ENCODE assay signal across 18 cellular contexts in genomic region chr5:152608514-152608913, GRCh38.
DNase-seq lines count a peak whose midpoint lies in the region; ATAC-seq and TF ChIP-seq lines count a peak whose summit lies in the region.
"Had no signal": no experiment of that assay in that cellular context is flagged by ENCODE, and none has a peak within 500 bp of the region (broad histone marks: within the 10 kb centered on the region; RNA-seq: fewer than 3 reads in every experiment).

No MANE protein-coding gene starts in this region.

- TF ChIP-seq EP300 in gastroesophageal sphincter (IDR thresholded peaks at IDR 0.05) = no peak
- TF ChIP-seq EP300 in SK-N-SH (IDR thresholded peaks at IDR 0.05; ENCODE audit: borderline replicate concordance in 1 of 2, low read depth in 1 of 2, low read length in 1 of 2) = no peak

- no peak overlapping the region for H3K27ac ChIP-seq in gastroesophageal sphincter
- no peak overlapping the region for H3K27ac ChIP-seq in SK-N-SH (ENCODE audit: low read depth in 2 of 2, low read length in 1 of 2)
- H3K27ac ChIP-seq: BLaER1 treated with 17β-estradiol and CSF1 and Interleukin-3, amounts not matched to agents 10 nM and 100 nM had no signal

- H3K4me3 ChIP-seq in gastroesophageal sphincter (no peak overlapping the region), SK-N-SH (ENCODE audit: low read depth in 2 of 2, low read length in 1 of 2) (no peak overlapping the region)
- H3K4me3 ChIP-seq: BLaER1 treated with 17β-estradiol and CSF1 and Interleukin-3, amounts not matched to agents 10 nM and 100 nM; GM12878 had no signal

- peaks cover 3% of the 10 kb centered on the region for H3K9me3 Mint-ChIP-seq in neural crest cell
- H3K9me3 Mint-ChIP-seq in activated naive CD8-positive, alpha-beta T cell treated with anti-CD3 and anti-CD28 coated beads, Interleukin-2, amount 50 U/mL, for 24 hours = no peaks in the 10 kb centered on the region
- H3K9me3 Mint-ChIP-seq: CD8-positive, alpha-beta T cell had no signal

- POLR2A ChIA-PET in SK-N-SH (lab: Yijun Ruan, JAX) = no interaction called here

- no peak for TF ChIP-seq CTCF in gastroesophageal sphincter (IDR thresholded peaks at IDR 0.05)
- TF ChIP-seq CTCF in neural crest cell (conservative IDR thresholded peaks at IDR 0.05) = no peak
- no peak for TF ChIP-seq CTCF in SK-N-SH (IDR thresholded peaks at IDR 0.05)

- no peak overlapping the region for H3K4me3 Mint-ChIP-seq in neural crest cell
- no peak overlapping the region for H3K4me3 Mint-ChIP-seq in activated naive CD8-positive, alpha-beta T cell treated with anti-CD3 and anti-CD28 coated beads, Interleukin-2, amount 50 U/mL, for 24 hours
- H3K4me3 Mint-ChIP-seq: B cell; CD8-positive, alpha-beta T cell had no signal

- H2AFZ ChIP-seq in SK-N-SH (ENCODE audit: low read depth) = no peak overlapping the region

- TF ChIP-seq RAD21 in SK-N-SH (IDR thresholded peaks at IDR 0.05; ENCODE audit: low read length) = no peak

- H3K27me3 Mint-ChIP-seq in neural crest cell (ENCODE audit: low read depth) = no peaks in the 10 kb centered on the region
- H3K27me3 Mint-ChIP-seq in activated naive CD8-positive, alpha-beta T cell treated with anti-CD3 and anti-CD28 coated beads, Interleukin-2, amount 50 U/mL, for 24 hours = no peaks in the 10 kb centered on the region
- H3K27me3 Mint-ChIP-seq: B cell had no signal

- H3K4me2 ChIP-seq in SK-N-SH = no peak overlapping the region
- H3K4me2 ChIP-seq: BLaER1 treated with 17β-estradiol and CSF1 and Interleukin-3, amounts not matched to agents 10 nM and 100 nM had no signal

- H3K9me2 ChIP-seq in SK-N-SH = no peaks in the 10 kb centered on the region

- intact Hi-C loops in Right ventricle myocardium superior (cut with DNase I) (no loop called here), cardiac septum (cut with DNase I) (no loop called here)

- H3K4me1 ChIP-seq in gastroesophageal sphincter (no peaks in the 10 kb centered on the region), SK-N-SH (ENCODE audit: control insufficient read depth in 1 of 2, insufficient read depth in 2 of 2, low read depth in 1 of 2, low read length in 1 of 2) (no peaks in the 10 kb centered on the region)
- H3K4me1 ChIP-seq: BLaER1 treated with 17β-estradiol and CSF1 and Interleukin-3, amounts not matched to agents 10 nM and 100 nM had no signal

- no peak overlapping the region for H3K9ac ChIP-seq in SK-N-SH
- H3K9ac ChIP-seq: BLaER1 treated with 17β-estradiol and CSF1 and Interleukin-3, amounts not matched to agents 10 nM and 100 nM had no signal

- H3K27ac Mint-ChIP-seq in neural crest cell (ENCODE audit: unreplicated experiment) = peak overlapping the region; percentile 37
- H3K27ac Mint-ChIP-seq in activated naive CD8-positive, alpha-beta T cell treated with anti-CD3 and anti-CD28 coated beads, Interleukin-2, amount 50 U/mL, for 24 hours = no peak overlapping the region
- H3K27ac Mint-ChIP-seq: B cell; CD8-positive, alpha-beta T cell had no signal

- no peaks in the 10 kb centered on the region for H4K20me1 ChIP-seq in SK-N-SH (ENCODE audit: insufficient read depth)
- H4K20me1 ChIP-seq: BLaER1 treated with 17β-estradiol and CSF1 and Interleukin-3, amounts not matched to agents 10 nM and 100 nM had no signal

- no peak for TF ChIP-seq POLR2A in gastroesophageal sphincter (IDR thresholded peaks at IDR 0.05)

- H3F3A ChIP-seq in SK-N-SH (replicated peaks; ENCODE audit: insufficient read depth) = no peaks in the 10 kb centered on the region

- H3K79me2 ChIP-seq in SK-N-SH (ENCODE audit: insufficient read depth) = no peaks in the 10 kb centered on the region

- DNase-seq in Right ventricle myocardium superior = no peak
- DNase-seq in cardiac septum (ENCODE audit: low spot score) = no peak
- DNase-seq in NCI-H446 treated with DMSO at 0.1 percent for 48 hours (lab: John Stamatoyannopoulos, UW) = peak; percentile 20
- no peak for DNase-seq in neural crest cell (ENCODE audit: low read depth, low spot score)
- no peak for DNase-seq in ureter (ENCODE audit: low spot score)
- no peak for DNase-seq in SK-N-SH
- no peak for DNase-seq in activated naive CD8-positive, alpha-beta T cell treated with anti-CD3 and anti-CD28 coated beads, Interleukin-2, amount 50 U/mL, for 24 hours
- DNase-seq: 8988T; Calu3; CD8-positive, alpha-beta T cell; DMS79 treated with DMSO at 0.1 percent for 48 hours; GOT3; H7 had no signal

- 31 to 55% methylated on average over 3 to 4 of the region's 4 CpGs for WGBS in gastroesophageal sphincter (ENCODE audit: low coverage in 1 of 2), 2 donors
- 13% methylated on average over 4 of the region's 4 CpGs for WGBS in SK-N-SH (ENCODE audit: low lambda C conversion rate)

- H3K27me3 ChIP-seq in gastroesophageal sphincter (no peaks in the 10 kb centered on the region), SK-N-SH (ENCODE audit: insufficient read depth) (no peaks in the 10 kb centered on the region)
- H3K27me3 ChIP-seq: BLaER1 treated with 17β-estradiol and CSF1 and Interleukin-3, amounts not matched to agents 10 nM and 100 nM had no signal

- ATAC-seq in Right ventricle myocardium superior (ENCODE audit: poor library complexity) (peak; percentile 69), gastroesophageal sphincter (peak; percentile 63)
- ATAC-seq in activated naive CD8-positive, alpha-beta T cell treated with anti-CD3 and anti-CD28 coated beads, Interleukin-2, amount 50 U/mL, for 24 hours = no peak
- ATAC-seq: CD8-positive, alpha-beta T cell; GM12878; HepG2 had no signal

- H3K36me3 Mint-ChIP-seq in neural crest cell (ENCODE audit: low read depth) = no peaks in the 10 kb centered on the region
- H3K36me3 Mint-ChIP-seq in activated naive CD8-positive, alpha-beta T cell treated with anti-CD3 and anti-CD28 coated beads, Interleukin-2, amount 50 U/mL, for 24 hours (ENCODE audit: low read depth) = no peaks in the 10 kb centered on the region
- H3K36me3 Mint-ChIP-seq: CD8-positive, alpha-beta T cell had no signal

- H3K36me3 ChIP-seq in gastroesophageal sphincter (no peaks in the 10 kb centered on the region), SK-N-SH (replicated peaks in 1 of 2; ENCODE audit: control insufficient read depth in 1 of 2, insufficient read depth in 2 of 2, low read length in 1 of 2) (no peaks in the 10 kb centered on the region)
- H3K36me3 ChIP-seq: BLaER1 treated with 17β-estradiol and CSF1 and Interleukin-3, amounts not matched to agents 10 nM and 100 nM had no signal

- H3K9me3 ChIP-seq in gastroesophageal sphincter = no peaks in the 10 kb centered on the region
- H3K9me3 ChIP-seq in SK-N-SH = no peaks in the 10 kb centered on the region
- H3K9me3 ChIP-seq: BLaER1 treated with 17β-estradiol and CSF1 and Interleukin-3, amounts not matched to agents 10 nM and 100 nM had no signal

- peaks cover 20% of the 10 kb centered on the region for H3K4me1 Mint-ChIP-seq in neural crest cell
- H3K4me1 Mint-ChIP-seq in activated naive CD8-positive, alpha-beta T cell treated with anti-CD3 and anti-CD28 coated beads, Interleukin-2, amount 50 U/mL, for 24 hours = no peaks in the 10 kb centered on the region
- H3K4me1 Mint-ChIP-seq: B cell had no signal

- CTCF ChIA-PET in SK-N-SH (lab: Yijun Ruan, JAX) = no interaction called here

TF ChIP-seq in SK-N-SH, 30 proteins besides CTCF, POLR2A, EP300 and RAD21 (continues in another document):
- TF ChIP-seq REST (IDR thresholded peaks at IDR 0.05; ENCODE audit: low read depth, low read length) (no peak), ZBTB33 (IDR thresholded peaks at IDR 0.05; ENCODE audit: borderline replicate concordance, low read depth) (no peak), MAX (IDR thresholded peaks at IDR 0.05; ENCODE audit: low read depth) (no peak), SIN3A (IDR thresholded peaks at IDR 0.05; ENCODE audit: borderline replicate concordance, low read depth, low read length) (no peak), SMC3 (IDR thresholded peaks at IDR 0.05; ENCODE audit: low read depth, low read length) (no peak), FOXM1 (IDR thresholded peaks at IDR 0.05; ENCODE audit: low read depth) (no peak)
